ENCODE assay signal across 8 cellular contexts in genomic region chr2:74458132-74458956, GRCh38. TPM values are rescaled to one million over a fixed set of nuclear protein-coding genes. Genes with fewer than 3 reads are reported as not detected.
DNase-seq lines count a peak whose midpoint lies in the region; TF ChIP-seq lines count a peak whose summit lies in the region.

TSS of gene WBP1 (plus strand) at chr2:74458438. CDS start at chr2:74458603, 165 bp downstream.

- TF ChIP-seq CTCF in HFF-Myc (IDR thresholded peaks at IDR 0.05; ENCODE audit: low read depth, low read length, missing control alignments), result no peak

- no peaks in the 10 kb centered on the region for H3K9me3 Mint-ChIP-seq in activated naive CD4-positive, alpha-beta T cell treated with anti-CD3 and anti-CD28 coated beads for 36 hours

- DNase-seq in GDM1 (lab: John Stamatoyannopoulos, UW), result peak; percentile 100
- peak; percentile 100 for DNase-seq in HFF-Myc (ENCODE audit: extremely low read depth, low read depth)
- peak; percentile 100 for DNase-seq in NAMALWA (ENCODE audit: low spot score)
- DNase-seq in SK-N-DZ (ENCODE audit: low spot score), result peak; percentile 100
- peak; percentile 100 for DNase-seq in activated naive CD4-positive, alpha-beta T cell treated with anti-CD3 and anti-CD28 coated beads for 36 hours
- peak; percentile 100 for DNase-seq in foreskin melanocyte

- peaks cover 9% of the 10 kb centered on the region for H3K36me3 Mint-ChIP-seq in activated naive CD4-positive, alpha-beta T cell treated with anti-CD3 and anti-CD28 coated beads for 36 hours (ENCODE audit: low read depth)

- H3K4me3 ChIP-seq in HFF-Myc (replicated peaks; ENCODE audit: low read depth, low read length), result peak within 1 kb of the TSS; percentile 92
- H3K4me3 ChIP-seq in neuron (ENCODE audit: low read length), result peak within 1 kb of the TSS; percentile 84
- peak within 1 kb of the TSS; percentile 83 to 97 (median 86) for H3K4me3 ChIP-seq in subcutaneous abdominal adipose tissue (ENCODE audit: low read depth in 1 of 5, low read length in 5 of 5)

- CTCF ChIA-PET in activated naive CD4-positive, alpha-beta T cell treated with anti-CD3 and anti-CD28 coated beads for 36 hours (lab: Charles Lee), result interaction anchor here (0.6 to 1.9 kb wide), 8 partner anchors 8 to 1279 kb away, joined by 3 to 5 read pairs (median 3); partner anchors contain the start of genes CCDC142 and TTC31

- peaks cover 29% of the 10 kb centered on the region for H3K36me3 ChIP-seq in neuron (ENCODE audit: insufficient read depth, low read length)
- peaks cover 0 to 24% (median 21%) of the 10 kb centered on the region in 5 donors for H3K36me3 ChIP-seq in subcutaneous abdominal adipose tissue (ENCODE audit: control insufficient read depth in 5 of 5, insufficient read depth in 5 of 5, low read length in 5 of 5)

- no peaks in the 10 kb centered on the region for H3K9me3 ChIP-seq in neuron (ENCODE audit: low read length)
- no peaks in the 10 kb centered on the region for H3K9me3 ChIP-seq in subcutaneous abdominal adipose tissue (ENCODE audit: control insufficient read depth in 5 of 5, low read length in 5 of 5)

- H3K27me3 Mint-ChIP-seq in activated naive CD4-positive, alpha-beta T cell treated with anti-CD3 and anti-CD28 coated beads for 36 hours (ENCODE audit: low read depth), result no peaks in the 10 kb centered on the region

- peak within 1 kb of the TSS; percentile 70 for H2AFZ ChIP-seq in neuron (ENCODE audit: low read depth, low read length)

- H3K27me3 ChIP-seq in neuron (ENCODE audit: insufficient read depth, low read length), result no peaks in the 10 kb centered on the region
- no peaks in the 10 kb centered on the region for H3K27me3 ChIP-seq in subcutaneous abdominal adipose tissue (ENCODE audit: control insufficient read depth in 5 of 5, insufficient read depth in 4 of 5, low read length in 5 of 5)

- peak within 1 kb of the TSS; percentile 68 to 89 (median 86) for H3K9ac ChIP-seq in subcutaneous abdominal adipose tissue (ENCODE audit: low read length in 5 of 5)

- H3K4me1 ChIP-seq in neuron (ENCODE audit: insufficient read depth, low read length) (peaks cover 33% of the 10 kb centered on the region), subcutaneous abdominal adipose tissue (ENCODE audit: control insufficient read depth in 5 of 5, insufficient read depth in 5 of 5, low read length in 5 of 5) (peaks cover 11 to 44% (median 39%) of the 10 kb centered on the region in 5 donors)

- peaks cover 43% of the 10 kb centered on the region for H3K4me1 Mint-ChIP-seq in activated naive CD4-positive, alpha-beta T cell treated with anti-CD3 and anti-CD28 coated beads for 36 hours (ENCODE audit: low read depth)

- intact Hi-C loops in activated naive CD4-positive, alpha-beta T cell treated with anti-CD3 and anti-CD28 coated beads for 36 hours (cut with micrococcal nuclease), result loop anchor here (1.0 to 10.0 kb wide), 14 partner anchors 14 to 1344 kb away; partner anchors contain the start of genes AUP1, CCT7, DGUOK and DOK1

- H3K27ac ChIP-seq in subcutaneous abdominal adipose tissue (ENCODE audit: low read depth, low read length), result peak within 1 kb of the TSS; percentile 97

- H3K27ac Mint-ChIP-seq in activated naive CD4-positive, alpha-beta T cell treated with anti-CD3 and anti-CD28 coated beads for 36 hours, result peak within 1 kb of the TSS; percentile 99

- H3K4me3 Mint-ChIP-seq in activated naive CD4-positive, alpha-beta T cell treated with anti-CD3 and anti-CD28 coated beads for 36 hours, result peak within 1 kb of the TSS; percentile 92

RNA-seq across cellular contexts. Expression of gene WBP1, which starts in this region (rescaled TPM):
- polyA plus RNA-seq in SK-N-DZ (2014; cell fraction: cytosol; rRNA removed), result 84.4 and 108 TPM in 2 replicates
- 173 and 174 TPM in 2 replicates for polyA plus RNA-seq in SK-N-DZ (2014; cell fraction: nucleus; rRNA removed)
- 10 to 100 TPM; 39.4 to 40.0 TPM for total RNA-seq in activated naive CD4-positive, alpha-beta T cell treated with anti-CD3 and anti-CD28 coated beads for 36 hours

Comparison
In these comparisons a context has a peak if more than half of its experiments do, and no peak if none do; other contexts are left out.
1. Peak in every context shown above with its lines: DNase-seq, H3K4me3 ChIP-seq and H3K27ac ChIP-seq.